In genomic region chr20:47335251-47336012, GRCh38 we compare ENCODE assay signal across 10 cellular contexts. TPM values are rescaled to one million over a fixed set of nuclear protein-coding genes. Genes with fewer than 3 reads are reported as not detected.
A peak's percentile ranks its signal among the peaks of the same experiment; 100 is the strongest.
DNase-seq lines count a peak whose midpoint lies in the region; ATAC-seq and TF ChIP-seq lines count a peak whose summit lies in the region.
"Had no signal": no experiment of that assay in that cellular context is flagged by ENCODE, and none has a peak within 500 bp of the region (broad histone marks: within the 10 kb centered on the region; RNA-seq: fewer than 3 reads in every experiment).

No MANE protein-coding gene starts in this region.

- H3K27ac Mint-ChIP-seq in activated CD8-positive, alpha-beta T cell treated with anti-CD3 and anti-CD28 coated beads, Interleukin-2, amount 10 ng/mL, durations not matched to agents 7 days and 5 days: peak overlapping the region; percentile 7
- H3K27ac Mint-ChIP-seq in activated CD8-positive, alpha-beta T cell treated with anti-CD3 and anti-CD28 coated beads for 36 hours: no peak overlapping the region
- H3K27ac Mint-ChIP-seq in naive thymus-derived CD8-positive, alpha-beta T cell: peak overlapping the region in 9 of 10 donors; percentile 10 to 68 (median 44)
- H3K27ac Mint-ChIP-seq: activated T-cell treated with anti-CD3 and anti-CD28 coated beads, Interleukin-2, amount 50 U/mL, for 24 hours had no signal

- DNase-seq in activated CD8-positive, alpha-beta T cell treated with anti-CD3 and anti-CD28 coated beads, Interleukin-2, amount 10 ng/mL, durations not matched to agents 7 days and 5 days: no peak
- DNase-seq in activated CD8-positive, alpha-beta T cell treated with anti-CD3 and anti-CD28 coated beads for 36 hours: no peak
- DNase-seq in esophagus muscularis mucosa (ENCODE audit: extremely low spot score) (no peak), upper lobe of right lung (no peak), mesenteric fat pad (ENCODE audit: low spot score) (no peak)
- DNase-seq in naive thymus-derived CD8-positive, alpha-beta T cell: no peak
- DNase-seq in stimulated activated CD8-positive, alpha-beta memory T cell treated with anti-CD3 and anti-CD28 coated beads, Interleukin-4, amount 100 ng/mL, for 48 hours: no peak
- DNase-seq: activated T-cell treated with anti-CD3 and anti-CD28 coated beads, Interleukin-2, amount 50 U/mL, for 24 hours; NCI-H1694 treated with DMSO at 0.1 percent for 48 hours had no signal

- no peak for TF ChIP-seq EP300 in esophagus muscularis mucosa (IDR thresholded peaks at IDR 0.05)

- intact Hi-C loops in activated CD8-positive, alpha-beta T cell treated with anti-CD3 and anti-CD28 coated beads for 36 hours (cut with micrococcal nuclease): no loop called here
- intact Hi-C loops in esophagus muscularis mucosa (cut with DNase I): loop anchor here (2.0 kb wide), 1 partner anchor 21 kb away; the partner anchor contains the start of gene ZMYND8
- intact Hi-C loops in upper lobe of right lung (cut with DNase I): no loop called here

- ATAC-seq in activated CD8-positive, alpha-beta T cell treated with anti-CD3 and anti-CD28 coated beads, Interleukin-2, amount 10 ng/mL, durations not matched to agents 7 days and 5 days: no peak
- no peak for ATAC-seq in activated CD8-positive, alpha-beta T cell treated with anti-CD3 and anti-CD28 coated beads for 36 hours
- no peak for ATAC-seq in naive thymus-derived CD8-positive, alpha-beta T cell
- no peak for ATAC-seq in upper lobe of right lung
- ATAC-seq in GM19035 (IDR thresholded peaks at IDR 0.05; ENCODE audit: unreplicated experiment): no peak

- H3K4me3 Mint-ChIP-seq in activated CD8-positive, alpha-beta T cell treated with anti-CD3 and anti-CD28 coated beads, Interleukin-2, amount 10 ng/mL, durations not matched to agents 7 days and 5 days: no peak overlapping the region
- H3K4me3 Mint-ChIP-seq in activated CD8-positive, alpha-beta T cell treated with anti-CD3 and anti-CD28 coated beads for 36 hours: no peak overlapping the region
- peak overlapping the region in 3 of 10 donors; percentile 18 to 40 (median 39) for H3K4me3 Mint-ChIP-seq in naive thymus-derived CD8-positive, alpha-beta T cell
- H3K4me3 Mint-ChIP-seq: activated T-cell treated with anti-CD3 and anti-CD28 coated beads, Interleukin-2, amount 50 U/mL, for 24 hours had no signal

- H3K9me3 Mint-ChIP-seq in activated CD8-positive, alpha-beta T cell treated with anti-CD3 and anti-CD28 coated beads, Interleukin-2, amount 10 ng/mL, durations not matched to agents 7 days and 5 days (ENCODE audit: insufficient read depth): no peaks in the 10 kb centered on the region
- H3K9me3 Mint-ChIP-seq in activated CD8-positive, alpha-beta T cell treated with anti-CD3 and anti-CD28 coated beads for 36 hours: no peaks in the 10 kb centered on the region
- no peaks in the 10 kb centered on the region for H3K9me3 Mint-ChIP-seq in naive thymus-derived CD8-positive, alpha-beta T cell
- H3K9me3 Mint-ChIP-seq: activated T-cell treated with anti-CD3 and anti-CD28 coated beads, Interleukin-2, amount 50 U/mL, for 24 hours had no signal

- WGBS in esophagus muscularis mucosa: 62% methylated on average over 10 of the region's 10 CpGs

- H3K27ac ChIP-seq in esophagus muscularis mucosa (replicated peaks in 1 of 4): peak overlapping the region; percentile 92 to 99 (median 95)
- peak overlapping the region; percentile 81 for H3K27ac ChIP-seq in upper lobe of right lung

- H3K9me3 ChIP-seq in esophagus muscularis mucosa: no peaks in the 10 kb centered on the region
- no peaks in the 10 kb centered on the region for H3K9me3 ChIP-seq in upper lobe of right lung

- no peaks in the 10 kb centered on the region for H3K27me3 Mint-ChIP-seq in activated CD8-positive, alpha-beta T cell treated with anti-CD3 and anti-CD28 coated beads, Interleukin-2, amount 10 ng/mL, durations not matched to agents 7 days and 5 days (ENCODE audit: low read depth)
- no peaks in the 10 kb centered on the region for H3K27me3 Mint-ChIP-seq in activated CD8-positive, alpha-beta T cell treated with anti-CD3 and anti-CD28 coated beads for 36 hours
- no peaks in the 10 kb centered on the region for H3K27me3 Mint-ChIP-seq in naive thymus-derived CD8-positive, alpha-beta T cell
- H3K27me3 Mint-ChIP-seq: activated T-cell treated with anti-CD3 and anti-CD28 coated beads, Interleukin-2, amount 50 U/mL, for 24 hours had no signal

- POLR2A ChIA-PET in activated CD8-positive, alpha-beta T cell treated with anti-CD3 and anti-CD28 coated beads, Interleukin-2, amount 10 ng/mL, durations not matched to agents 7 days and 5 days (lab: Charles Lee): no interaction called here
- POLR2A ChIA-PET in activated CD8-positive, alpha-beta T cell treated with anti-CD3 and anti-CD28 coated beads for 36 hours (lab: Charles Lee): no interaction called here
- POLR2A ChIA-PET in naive thymus-derived CD8-positive, alpha-beta T cell (lab: Charles Lee): interaction anchor here (0.8 kb wide), 1 partner anchor 152 kb away, joined by 3 read pairs; no protein-coding TSS in a partner anchor

- peaks cover 48% of the 10 kb centered on the region for H3K36me3 Mint-ChIP-seq in activated CD8-positive, alpha-beta T cell treated with anti-CD3 and anti-CD28 coated beads, Interleukin-2, amount 10 ng/mL, durations not matched to agents 7 days and 5 days (ENCODE audit: low read depth)
- H3K36me3 Mint-ChIP-seq in activated CD8-positive, alpha-beta T cell treated with anti-CD3 and anti-CD28 coated beads for 36 hours (ENCODE audit: low read depth): peaks cover 40% of the 10 kb centered on the region
- peaks cover 9 to 84% (median 20%) of the 10 kb centered on the region in 3 donors for H3K36me3 Mint-ChIP-seq in naive thymus-derived CD8-positive, alpha-beta T cell

- H3K4me1 ChIP-seq in esophagus muscularis mucosa (peaks cover 91 to 100% (median 98%) of the 10 kb centered on the region in 4 donors), upper lobe of right lung (peaks cover 38% of the 10 kb centered on the region)

- TF ChIP-seq POLR2A in esophagus muscularis mucosa (IDR thresholded peaks at IDR 0.05; ENCODE audit: low read depth): no peak

- H3K27me3 ChIP-seq in esophagus muscularis mucosa (no peaks in the 10 kb centered on the region), upper lobe of right lung (no peaks in the 10 kb centered on the region)

- peak overlapping the region in 2 of 4 donors; percentile 19 to 30 for H3K4me3 ChIP-seq in esophagus muscularis mucosa
- H3K4me3 ChIP-seq in upper lobe of right lung: no peak overlapping the region

- TF ChIP-seq CTCF in activated CD8-positive, alpha-beta T cell treated with anti-CD3 and anti-CD28 coated beads for 36 hours (IDR thresholded peaks at IDR 0.05): no peak
- TF ChIP-seq CTCF in esophagus muscularis mucosa (IDR thresholded peaks at IDR 0.05): no peak
- TF ChIP-seq CTCF in upper lobe of right lung (IDR thresholded peaks at IDR 0.05): no peak

- H3K4me1 Mint-ChIP-seq in activated CD8-positive, alpha-beta T cell treated with anti-CD3 and anti-CD28 coated beads, Interleukin-2, amount 10 ng/mL, durations not matched to agents 7 days and 5 days (ENCODE audit: low read depth): peaks cover 31% of the 10 kb centered on the region
- peaks cover 59% of the 10 kb centered on the region for H3K4me1 Mint-ChIP-seq in activated CD8-positive, alpha-beta T cell treated with anti-CD3 and anti-CD28 coated beads for 36 hours (ENCODE audit: low read depth)
- H3K4me1 Mint-ChIP-seq in naive thymus-derived CD8-positive, alpha-beta T cell: peaks cover 33 to 81% (median 64%) of the 10 kb centered on the region in 4 donors

- CTCF ChIA-PET in activated CD8-positive, alpha-beta T cell treated with anti-CD3 and anti-CD28 coated beads, Interleukin-2, amount 10 ng/mL, durations not matched to agents 7 days and 5 days (lab: Charles Lee): no interaction called here
- CTCF ChIA-PET in activated CD8-positive, alpha-beta T cell treated with anti-CD3 and anti-CD28 coated beads for 36 hours (lab: Charles Lee): no interaction called here

- H3K36me3 ChIP-seq in esophagus muscularis mucosa: peaks cover 0 to 18% (median 0%) of the 10 kb centered on the region in 4 donors
- H3K36me3 ChIP-seq in upper lobe of right lung: peaks cover 3% of the 10 kb centered on the region

RNA-seq across cellular contexts. Expression of gene ZMYND8, which starts 21.1 kb away (rescaled TPM):
- total RNA-seq in activated CD8-positive, alpha-beta T cell treated with anti-CD3 and anti-CD28 coated beads, Interleukin-2, amount 10 ng/mL, durations not matched to agents 7 days and 5 days: 10 to 100 TPM; 44.3 to 44.7 TPM
- total RNA-seq in activated CD8-positive, alpha-beta T cell treated with anti-CD3 and anti-CD28 coated beads for 36 hours: 10 to 100 TPM; 31.9 to 33.4 TPM
- total RNA-seq in esophagus muscularis mucosa: 10 to 100 TPM; 44.6 to 78.6 (median 65.8) TPM
- 10 to 100 TPM; 61.8 to 67.8 TPM for total RNA-seq in naive thymus-derived CD8-positive, alpha-beta T cell
- polyA plus RNA-seq in naive thymus-derived CD8-positive, alpha-beta T cell: 10 to 100 TPM in 2 of 3 donors, 1 to 10 TPM in 1; 8.9 to 20.4 (median 13.5) TPM
- total RNA-seq in upper lobe of right lung: 45.7 TPM
- total RNA-seq in mesenteric fat pad: 23.1 TPM
